In genomic region chr14:104702673-104703072, GRCh38 we compare ENCODE assay signal across 2 cellular contexts.
TF ChIP-seq lines count a peak whose summit lies in the region.

No MANE protein-coding gene starts in this region.

TF ChIP-seq in IMR-90, 13 proteins besides CTCF, POLR2A, EP300 and RAD21:
- TF ChIP-seq NFE2L2 (IDR thresholded peaks at IDR 0.05; ENCODE audit: low read depth, low read length) (no peak), RCOR1 (IDR thresholded peaks at IDR 0.05; ENCODE audit: insufficient replicate concordance, low read length) (no peak)

TF ChIP-seq in GM23338, 12 proteins besides CTCF, POLR2A, EP300 and RAD21:
- no peak for TF ChIP-seq POLR2AphosphoS5 (IDR thresholded peaks at IDR 0.05; ENCODE audit: low read depth)
- no peak for TF ChIP-seq ZNF462 (CRISPR knock-in tag; IDR thresholded peaks at IDR 0.05)
- no peak for TF ChIP-seq CREB1 (CRISPR knock-in tag; IDR thresholded peaks at IDR 0.05; ENCODE audit: low read depth)
- no peak for TF ChIP-seq ZNF114 (CRISPR knock-in tag; IDR thresholded peaks at IDR 0.05)
- no peak for TF ChIP-seq STAT1 (IDR thresholded peaks at IDR 0.05; ENCODE audit: unreplicated experiment)
- TF ChIP-seq JUNB (IDR thresholded peaks at IDR 0.05; ENCODE audit: unreplicated experiment) = no peak
- TF ChIP-seq ZNF331 (CRISPR knock-in tag; IDR thresholded peaks at IDR 0.05; ENCODE audit: low read depth) = no peak
